ENCODE assay signal across 16 cellular contexts in genomic region chrX:13418126-13419091, GRCh38.
DNase-seq lines count a peak whose midpoint lies in the region; ATAC-seq, FAIRE-seq and TF ChIP-seq lines count a peak whose summit lies in the region.
"Had no signal": no experiment of that assay in that cellular context is flagged by ENCODE, and none has a peak within 500 bp of the region (broad histone marks: within the 10 kb centered on the region; RNA-seq: fewer than 3 reads in every experiment).

No MANE protein-coding gene starts in this region.

- peak overlapping the region; percentile 52 to 69 for H3K27ac ChIP-seq in A549
- H3K27ac ChIP-seq: BLaER1, left ventricle myocardium inferior, prostate gland, suprapubic skin had no signal

- no peak for TF ChIP-seq RAD21 in A549 (conservative IDR thresholded peaks at IDR 0.05 in 1 of 2, IDR thresholded peaks at IDR 0.05 in 1 of 2)

- in situ Hi-C loops in astrocyte of the spinal cord (cut with HindIII; ENCODE audit: low sequenced_read_pairs): no loop called here

- POLR2A ChIA-PET in A549 (lab: Yijun Ruan, JAX): no interaction called here

- TF ChIP-seq CTCF in A549 (IDR thresholded peaks at IDR 0.05) (no peak), astrocyte of the spinal cord (IDR thresholded peaks at IDR 0.05; ENCODE audit: low read depth, low read length) (no peak)

- no peak overlapping the region for H3K4me3 ChIP-seq in A549
- no peak overlapping the region for H3K4me3 ChIP-seq in astrocyte of the spinal cord (ENCODE audit: low read depth, low read length)
- H3K4me3 ChIP-seq: BLaER1, left ventricle myocardium inferior, MG63, prostate gland, suprapubic skin had no signal

- peak overlapping the region; percentile 53 for H3K4me2 ChIP-seq in A549
- H3K4me2 ChIP-seq: BLaER1 had no signal

- CTCF ChIA-PET in A549 (lab: Yijun Ruan, JAX): interaction anchor here (0.6 to 1.3 kb wide), 2 partner anchors 9 to 10 kb away, joined by 3 to 5 read pairs; no protein-coding TSS in a partner anchor

- no peak for TF ChIP-seq POLR2A in A549 (IDR thresholded peaks at IDR 0.05; ENCODE audit: low read length)

- WGBS in A549 (ENCODE audit: missing lambda C conversion rate): 47% methylated on average over 7 of the region's 8 CpGs

- H3K9me3 ChIP-seq in A549: no peaks in the 10 kb centered on the region
- H3K9me3 ChIP-seq: BLaER1, left ventricle myocardium inferior, MG63, prostate gland, suprapubic skin had no signal

- ATAC-seq in A549 (no peak), HG03045 (IDR thresholded peaks at IDR 0.05; ENCODE audit: unreplicated experiment) (no peak), HG02981 (IDR thresholded peaks at IDR 0.05; ENCODE audit: unreplicated experiment) (no peak)

- FAIRE-seq in A549 (lab: Jason Lieb, UNC): peak; percentile 63
- FAIRE-seq: colon had no signal

- peaks cover 17% of the 10 kb centered on the region for H3K4me1 ChIP-seq in A549
- H3K4me1 ChIP-seq: left ventricle myocardium inferior, prostate gland, suprapubic skin had no signal

- no peak for TF ChIP-seq EP300 in A549 (IDR thresholded peaks at IDR 0.05)

- DNase-seq in A549 (ENCODE audit: low read depth in 1 of 2, low spot score in 1 of 2) (peak in 1 of 2 experiments; percentile 4), HT1080 (ENCODE audit: low read depth) (peak; percentile 54), astrocyte of the spinal cord (ENCODE audit: low read depth, low spot score) (peak; percentile 15), kidney tubule cell (ENCODE audit: low spot score) (peak; percentile 71), NCI-H526 treated with DMSO at 0.1 percent for 48 hours (lab: John Stamatoyannopoulos, UW) (no peak), DMS 273 (lab: John Stamatoyannopoulos, UW; ENCODE audit: unreplicated experiment) (no peak)
- DNase-seq: glutamatergic neuron, H9, left ventricle myocardium inferior had no signal

TF ChIP-seq in A549, 52 proteins besides CTCF, POLR2A, EP300 and RAD21:
- TF ChIP-seq MAFK (IDR thresholded peaks at IDR 0.05; ENCODE audit: partially characterized antibody): peak; percentile 92
- TF ChIP-seq FOSL2 (IDR thresholded peaks at IDR 0.05): no peak
- no peak for TF ChIP-seq FOSL2 (CRISPR knock-in tag; IDR thresholded peaks at IDR 0.05)
- no peak for TF ChIP-seq BHLHE40 (IDR thresholded peaks at IDR 0.05; ENCODE audit: low read depth, low read length)
- no peak for TF ChIP-seq NPAS2 (CRISPR knock-in tag; IDR thresholded peaks at IDR 0.05; ENCODE audit: borderline replicate concordance)

Comparison
In these comparisons a context has a peak if more than half of its experiments do, and no peak if none do; other contexts are left out.
1. DNase-seq: peak in HT1080 (single experiment), astrocyte of the spinal cord (single experiment) and kidney tubule cell (single experiment); none in NCI-H526 treated with DMSO at 0.1 percent for 48 hours (single experiment) and DMS 273 (single experiment).